ENCODE assay signal across 1 cellular context in the genomic region with DNA sequence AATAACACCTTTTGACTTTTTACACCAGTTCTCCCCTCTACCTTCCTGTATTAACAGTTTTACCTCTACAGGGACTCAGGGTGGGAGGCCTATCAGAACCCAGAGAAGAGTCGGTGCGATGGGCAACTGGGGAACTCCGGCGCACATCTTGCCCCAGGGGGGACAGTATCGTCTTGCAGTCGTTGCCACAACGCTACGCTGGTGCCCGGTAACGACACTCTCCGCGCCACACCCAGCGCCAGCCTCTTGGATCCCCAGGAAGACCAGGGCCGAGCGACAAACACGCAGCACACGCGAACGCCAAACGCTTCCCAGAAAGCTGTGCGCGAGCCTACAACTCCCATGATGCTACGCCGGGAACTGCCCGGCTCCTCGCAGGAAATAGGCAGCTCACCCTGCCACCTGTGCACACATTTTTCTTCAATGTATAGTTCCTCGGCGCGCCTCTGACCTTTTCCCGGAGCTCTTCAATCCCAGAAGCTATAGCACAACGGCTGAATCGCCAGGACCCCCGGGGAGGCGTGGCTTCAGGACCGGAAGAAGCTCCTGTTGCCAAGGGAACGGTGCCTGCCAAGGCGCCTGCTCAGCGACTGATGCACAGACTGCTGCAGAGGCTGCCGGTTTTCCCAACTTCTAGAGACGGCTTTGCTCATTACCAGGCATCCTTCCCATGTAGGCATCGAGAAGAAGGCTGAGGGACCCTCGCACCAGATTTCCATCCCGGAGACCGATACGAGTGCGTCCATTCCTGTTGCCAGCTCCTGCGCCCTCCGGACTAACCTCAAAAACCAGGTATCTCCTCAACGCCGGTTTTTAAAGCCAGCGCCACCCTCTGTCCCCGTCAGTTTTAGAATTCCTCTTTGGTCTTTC.
TF ChIP-seq lines count a peak whose summit lies in the region.

A gene with protein sequence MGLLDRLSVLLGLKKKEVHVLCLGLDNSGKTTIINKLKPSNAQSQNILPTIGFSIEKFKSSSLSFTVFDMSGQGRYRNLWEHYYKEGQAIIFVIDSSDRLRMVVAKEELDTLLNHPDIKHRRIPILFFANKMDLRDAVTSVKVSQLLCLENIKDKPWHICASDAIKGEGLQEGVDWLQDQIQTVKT (plus strand): TSS at position 573 of the 870 bp plus-strand sequence. CDS start 3,350 bp downstream, outside the sequence.

TF ChIP-seq in SK-N-SH, 30 proteins besides CTCF, POLR2A, EP300 and RAD21 (continued from another document):
- TF ChIP-seq, protein P1, sequence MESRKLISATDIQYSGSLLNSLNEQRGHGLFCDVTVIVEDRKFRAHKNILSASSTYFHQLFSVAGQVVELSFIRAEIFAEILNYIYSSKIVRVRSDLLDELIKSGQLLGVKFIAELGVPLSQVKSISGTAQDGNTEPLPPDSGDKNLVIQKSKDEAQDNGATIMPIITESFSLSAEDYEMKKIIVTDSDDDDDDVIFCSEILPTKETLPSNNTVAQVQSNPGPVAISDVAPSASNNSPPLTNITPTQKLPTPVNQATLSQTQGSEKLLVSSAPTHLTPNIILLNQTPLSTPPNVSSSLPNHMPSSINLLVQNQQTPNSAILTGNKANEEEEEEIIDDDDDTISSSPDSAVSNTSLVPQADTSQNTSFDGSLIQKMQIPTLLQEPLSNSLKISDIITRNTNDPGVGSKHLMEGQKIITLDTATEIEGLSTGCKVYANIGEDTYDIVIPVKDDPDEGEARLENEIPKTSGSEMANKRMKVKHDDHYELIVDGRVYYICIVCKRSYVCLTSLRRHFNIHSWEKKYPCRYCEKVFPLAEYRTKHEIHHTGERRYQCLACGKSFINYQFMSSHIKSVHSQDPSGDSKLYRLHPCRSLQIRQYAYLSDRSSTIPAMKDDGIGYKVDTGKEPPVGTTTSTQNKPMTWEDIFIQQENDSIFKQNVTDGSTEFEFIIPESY (IDR thresholded peaks at IDR 0.05; ENCODE audit: borderline replicate concordance, low read depth): peak; percentile 40; the same call in 1 of the 2 replicates
- TF ChIP-seq SIN3A (IDR thresholded peaks at IDR 0.05; ENCODE audit: borderline replicate concordance, low read depth, low read length) (peak; percentile 75; the same call in 1 of the 2 replicates), FOSL2 (IDR thresholded peaks at IDR 0.05; ENCODE audit: borderline replicate concordance, low read depth) (no peak), TAF1 (IDR thresholded peaks at IDR 0.05; ENCODE audit: borderline replicate concordance, low read depth, low read length) (peak; percentile 67), GABPA (IDR thresholded peaks at IDR 0.05; ENCODE audit: low read depth) (peak; percentile 73)
